ENCODE assay signal across 19 cellular contexts in genomic region chr2:100289020-100289419, GRCh38. TPM values are rescaled to one million over a fixed set of nuclear protein-coding genes. Genes with fewer than 3 reads are reported as not detected.
"Had no signal": no experiment of that assay in that cellular context is flagged by ENCODE, and none has a peak within 500 bp of the region (broad histone marks: within the 10 kb centered on the region; RNA-seq: fewer than 3 reads in every experiment).

No MANE protein-coding gene starts in this region.

- H3K9me3 ChIP-seq: body of pancreas, gastroesophageal sphincter, ovary, stomach, thoracic aorta had no signal

- H3K27me3 ChIP-seq: body of pancreas, gastroesophageal sphincter, ovary, stomach had no signal

- FAIRE-seq: keratinocyte had no signal

- ATAC-seq: activated naive CD4-positive, alpha-beta T cell treated with anti-CD3 and anti-CD28 coated beads, Interleukin-2, amount 50 U/mL, for 72 hours; body of pancreas; gastroesophageal sphincter; left ventricle myocardium superior had no signal

- DNase-seq: activated CD4-positive, alpha-beta T cell treated with anti-CD3 and anti-CD28 coated beads for 4 hours; activated effector memory CD4-positive, alpha-beta T cell treated with anti-CD3 and anti-CD28 coated beads, Interleukin-2, amount 50 U/mL, for 16 hours; activated T-cell treated with anti-CD3 and anti-CD28 coated beads, Interleukin-2, amount 50 U/mL, for 1 hour; amniotic stem cell; body of pancreas; central memory CD4-positive, alpha-beta T cell; cortex of kidney; effector memory CD4-positive, alpha-beta T cell; left ventricle myocardium superior; ovary; stimulated activated CD4-positive, alpha-beta T cell treated with anti-CD3 and anti-CD28 coated beads, Interleukin-4, amount 100 ng/mL, for 24 hours; stomach; T1000 had no signal

- H3K36me3 ChIP-seq: ovary had no signal

- H3K27ac ChIP-seq: body of pancreas, epithelial cell of prostate, gastroesophageal sphincter, ovary, stomach, thoracic aorta, VCaP had no signal

- H3K4me3 ChIP-seq: body of pancreas, gastroesophageal sphincter, ovary, stomach, thoracic aorta had no signal

RNA-seq across cellular contexts. Expression of gene LONRF2, which starts 33.3 kb away (rescaled TPM):
- polyA plus RNA-seq: keratinocyte had no signal
